In genomic region chr9:125536184-125537152, GRCh38 we compare ENCODE assay signal across 17 cellular contexts.
DNase-seq lines count a peak whose midpoint lies in the region; ATAC-seq, FAIRE-seq and TF ChIP-seq lines count a peak whose summit lies in the region.
"Had no signal": no experiment of that assay in that cellular context is flagged by ENCODE, and none has a peak within 500 bp of the region (broad histone marks: within the 10 kb centered on the region; RNA-seq: fewer than 3 reads in every experiment).

No MANE protein-coding gene starts in this region.

- TF ChIP-seq CTCF in left ventricle myocardium inferior (IDR thresholded peaks at IDR 0.05; ENCODE audit: borderline replicate concordance) (no peak), heart right ventricle (IDR thresholded peaks at IDR 0.05) (no peak), bronchial epithelial cell (IDR thresholded peaks at IDR 0.05; ENCODE audit: insufficient read depth, low read length, severe bottlenecking) (no peak), progenitor cell of endocrine pancreas (IDR thresholded peaks at IDR 0.05; ENCODE audit: unreplicated experiment) (no peak)

- no peaks in the 10 kb centered on the region for H3K27me3 Mint-ChIP-seq in progenitor cell of endocrine pancreas
- H3K27me3 Mint-ChIP-seq: IgD-negative memory B cell had no signal

- H3K36me3 ChIP-seq in left ventricle myocardium inferior (no peaks in the 10 kb centered on the region), heart right ventricle (peaks cover 0 to 21% (median 0%) of the 10 kb centered on the region in 9 donors), bronchial epithelial cell (ENCODE audit: control insufficient read depth, insufficient read depth, low read length) (no peaks in the 10 kb centered on the region)
- H3K36me3 ChIP-seq: ascending aorta had no signal

- no peak for ATAC-seq in heart right ventricle
- ATAC-seq in GM19328 (IDR thresholded peaks at IDR 0.05; ENCODE audit: unreplicated experiment), result no peak
- ATAC-seq in GM21390 (IDR thresholded peaks at IDR 0.05; ENCODE audit: unreplicated experiment), result no peak
- ATAC-seq: stimulated activated naive CD8-positive, alpha-beta T cell treated with anti-CD3 and anti-CD28 coated beads, Interleukin-15, Interleukin-2, amounts not matched to agents 100 U/mL and 50 U/mL, for 24 hours had no signal

- H3K9me3 ChIP-seq in left ventricle myocardium inferior (replicated peaks) (no peaks in the 10 kb centered on the region), heart right ventricle (no peaks in the 10 kb centered on the region)
- H3K9me3 ChIP-seq: ascending aorta, neutrophil, SJSA1 had no signal

- no peak overlapping the region for H3K27ac Mint-ChIP-seq in progenitor cell of endocrine pancreas
- H3K27ac Mint-ChIP-seq: IgD-negative memory B cell had no signal

- intact Hi-C loops in left ventricle myocardium inferior (cut with micrococcal nuclease) (no loop called here), heart right ventricle (cut with DNase I) (loop anchor here in 1 of 10 donors (5.0 kb wide), 1 partner anchor 64 kb away; no protein-coding TSS in a partner anchor), posterior cingulate gyrus (cut with DNase I) (no loop called here)

- H3K4me1 ChIP-seq in left ventricle myocardium inferior (peaks cover 71% of the 10 kb centered on the region), heart right ventricle (peaks cover 0 to 66% (median 30%) of the 10 kb centered on the region in 9 donors)

- 73 to 74% methylated on average over 4 of the region's 4 CpGs for WGBS in heart right ventricle, 2 donors

- H3K4me1 Mint-ChIP-seq in progenitor cell of endocrine pancreas (ENCODE audit: low read depth), result peaks cover 13% of the 10 kb centered on the region

- H3K27me3 ChIP-seq in left ventricle myocardium inferior (ENCODE audit: low read depth), result no peaks in the 10 kb centered on the region
- no peaks in the 10 kb centered on the region for H3K27me3 ChIP-seq in heart right ventricle
- H3K27me3 ChIP-seq in bronchial epithelial cell (ENCODE audit: control insufficient read depth, insufficient read depth, low read length), result no peaks in the 10 kb centered on the region
- H3K27me3 ChIP-seq: ascending aorta, neutrophil, SJSA1 had no signal

- no peaks in the 10 kb centered on the region for H3K9me3 Mint-ChIP-seq in progenitor cell of endocrine pancreas (ENCODE audit: low read depth)
- H3K9me3 Mint-ChIP-seq: IgD-negative memory B cell had no signal

- no peak overlapping the region for H3K4me3 Mint-ChIP-seq in progenitor cell of endocrine pancreas (ENCODE audit: low read depth)
- H3K4me3 Mint-ChIP-seq: IgD-negative memory B cell had no signal

- no peak for FAIRE-seq in bronchial epithelial cell (lab: Jason Lieb, UNC)

- H3K4me3 ChIP-seq in left ventricle myocardium inferior (no peak overlapping the region), heart right ventricle (no peak overlapping the region), bronchial epithelial cell (ENCODE audit: low read depth, low read length) (no peak overlapping the region)
- H3K4me3 ChIP-seq: ascending aorta, SJSA1, skin epidermis had no signal

- peak overlapping the region; percentile 86 for H3K27ac ChIP-seq in left ventricle myocardium inferior (replicated peaks)
- peak overlapping the region in 5 of 10 donors; percentile 63 to 83 (median 82) for H3K27ac ChIP-seq in heart right ventricle
- H3K27ac ChIP-seq: ascending aorta, neutrophil, SJSA1 had no signal

- DNase-seq in left ventricle myocardium inferior (no peak), heart right ventricle (no peak), NCI-H748 (lab: John Stamatoyannopoulos, UW; ENCODE audit: unreplicated experiment) (peak; percentile 72), bronchial epithelial cell (ENCODE audit: low read depth) (peak; percentile 79), progenitor cell of endocrine pancreas (ENCODE audit: low spot score, unreplicated experiment) (no peak), posterior cingulate gyrus (no peak)
- DNase-seq: activated gamma-delta T cell; dermis blood vessel endothelial cell; NCI-H187; stimulated activated naive CD8-positive, alpha-beta T cell treated with anti-CD3 and anti-CD28 coated beads, Interleukin-15, Interleukin-2, amounts not matched to agents 100 U/mL and 50 U/mL, for 24 hours had no signal

- H3K36me3 Mint-ChIP-seq in progenitor cell of endocrine pancreas (ENCODE audit: insufficient read depth), result peaks cover 5% of the 10 kb centered on the region
- H3K36me3 Mint-ChIP-seq: IgD-negative memory B cell had no signal

Comparison
In these comparisons a context has a peak if more than half of its experiments do, and no peak if none do; other contexts are left out.
1. DNase-seq: peak in NCI-H748 (single experiment) and bronchial epithelial cell (single experiment); none in left ventricle myocardium inferior (single experiment), heart right ventricle (0 of 2), progenitor cell of endocrine pancreas (single experiment) and posterior cingulate gyrus (0 of 10).